25 cellular contexts compared by ENCODE assay signal in the genomic region with DNA sequence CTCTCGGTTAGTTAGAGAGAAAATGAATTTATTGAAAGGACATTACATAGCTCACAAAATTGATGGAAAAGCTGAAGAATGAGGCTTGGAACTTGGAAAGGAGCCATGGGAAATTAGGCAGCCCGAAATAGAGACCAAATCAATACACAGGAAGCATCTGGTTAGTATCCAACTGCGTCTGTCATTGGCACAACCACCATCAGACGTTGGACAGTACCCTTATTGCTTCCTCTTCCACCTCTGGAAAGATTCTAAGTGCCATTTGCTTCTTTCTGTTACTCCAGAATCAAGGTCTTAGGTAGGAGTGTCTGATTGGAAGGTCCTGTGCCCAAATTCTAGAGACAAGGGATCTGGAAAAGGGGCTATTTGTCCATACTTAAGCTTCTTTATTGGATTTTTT.
"Had no signal": no experiment of that assay in that cellular context is flagged by ENCODE, and none has a peak within 500 bp of the region (broad histone marks: within the 10 kb centered on the region; RNA-seq: fewer than 3 reads in every experiment).

No MANE protein-coding gene starts in this region.

- H3K27ac ChIP-seq: coronary artery, heart right ventricle, pancreas, psoas muscle, tibial nerve had no signal

- H3K4me3 ChIP-seq: coronary artery, heart right ventricle, lung, pancreas, psoas muscle, tibial nerve had no signal

- H3K36me3 ChIP-seq: pancreas had no signal

- H3K27me3 Mint-ChIP-seq: activated B cell treated with CpG ODN at 0.5 μM for 24 hours; activated naive CD4-positive, alpha-beta T cell treated with anti-CD3 and anti-CD28 coated beads, Interleukin-2, amount 10 ng/mL, durations not matched to agents 7 days and 5 days; stimulated activated naive CD8-positive, alpha-beta T cell treated with anti-CD3 and anti-CD28 coated beads, Interleukin-15, Interleukin-2, amounts not matched to agents 100 ng/mL and 50 ng/mL, for 24 hours had no signal

- DNase-seq: activated B cell treated with CpG ODN at 0.5 μM for 24 hours; activated CD4-positive, alpha-beta T cell treated with anti-CD3 and anti-CD28 coated beads for 4 hours; activated CD4-positive, alpha-beta T cell treated with anti-CD3 and anti-CD28 coated beads, Interleukin-2, amount 50 U/mL, for 48 hours; activated effector memory CD4-positive, alpha-beta T cell treated with Interleukin-2 at 50 U/mL for 16 hours; activated naive CD4-positive, alpha-beta T cell treated with anti-CD3 and anti-CD28 coated beads, Interleukin-2, amount 10 ng/mL, durations not matched to agents 7 days and 5 days; activated T-cell treated with anti-CD3 and anti-CD28 coated beads, Interleukin-2, amount 50 U/mL, for 48 hours; amygdala; cerebellar nuclear complex; foreskin fibroblast; heart right ventricle; islet precursor cell; natural killer cell; pancreas; psoas muscle; right cardiac atrium; stimulated activated CD4-positive, alpha-beta T cell treated with anti-CD3 and anti-CD28 coated beads, Interleukin-12 subunit alpha, Interleukin-12 subunit beta, amount 100 ng/mL, for 4 hours; stimulated activated CD4-positive, alpha-beta T cell treated with anti-CD3 and anti-CD28 coated beads, Interleukin-4, amount 100 ng/mL, for 4 hours; substantia nigra; T-helper 9 cell had no signal

- H3K4me3 Mint-ChIP-seq: activated B cell treated with CpG ODN at 0.5 μM for 24 hours; activated naive CD4-positive, alpha-beta T cell treated with anti-CD3 and anti-CD28 coated beads, Interleukin-2, amount 10 ng/mL, durations not matched to agents 7 days and 5 days; mesothelial cell of epicardium; natural killer cell; stimulated activated naive CD8-positive, alpha-beta T cell treated with anti-CD3 and anti-CD28 coated beads, Interleukin-15, Interleukin-2, amounts not matched to agents 100 ng/mL and 50 ng/mL, for 24 hours had no signal

- FAIRE-seq: pancreas, urothelium cell line had no signal

- ATAC-seq: heart right ventricle, natural killer cell, pancreas, psoas muscle, right cardiac atrium had no signal

- H3K9me3 Mint-ChIP-seq: natural killer cell had no signal

- H3K9me3 ChIP-seq: pancreas, psoas muscle had no signal

- H3K4me1 Mint-ChIP-seq: activated B cell treated with CpG ODN at 0.5 μM for 24 hours; activated naive CD4-positive, alpha-beta T cell treated with anti-CD3 and anti-CD28 coated beads, Interleukin-2, amount 10 ng/mL, durations not matched to agents 7 days and 5 days had no signal

- H3K36me3 Mint-ChIP-seq: natural killer cell had no signal

- H3K4me1 ChIP-seq: pancreas, psoas muscle, tibial nerve had no signal

- H3K27me3 ChIP-seq: heart right ventricle, pancreas, tibial nerve had no signal

- H3K27ac Mint-ChIP-seq: activated B cell treated with CpG ODN at 0.5 μM for 24 hours; activated naive CD4-positive, alpha-beta T cell treated with anti-CD3 and anti-CD28 coated beads, Interleukin-2, amount 10 ng/mL, durations not matched to agents 7 days and 5 days; mesothelial cell of epicardium; natural killer cell; stimulated activated naive CD8-positive, alpha-beta T cell treated with anti-CD3 and anti-CD28 coated beads, Interleukin-15, Interleukin-2, amounts not matched to agents 100 ng/mL and 50 ng/mL, for 24 hours had no signal
